ENCODE assay signal across 23 cellular contexts in genomic region chr6:156650896-156651295, GRCh38.
"Had no signal": no experiment of that assay in that cellular context is flagged by ENCODE, and none has a peak within 500 bp of the region (broad histone marks: within the 10 kb centered on the region; RNA-seq: fewer than 3 reads in every experiment).

No MANE protein-coding gene starts in this region.

- H3K36me3 Mint-ChIP-seq: natural killer cell treated with Interleukin-12 subunit alpha and Interleukin-12 subunit beta and Interleukin-15 and Interleukin-18, amount 100 ng/mL, for 72 hours; neural progenitor cell; stimulated activated memory B cell treated with anti-CD40 and anti-IgM and Interleukin-4, amounts not matched to agents 10 μg/mL and 1 μg/mL and 100 μg/mL, for 72 hours had no signal

- DNase-seq: dermis blood vessel endothelial cell; erythroblast; head of caudate nucleus; left colon; left ventricle myocardium superior; mesenchymal stem cell; midbrain; psoas muscle; retina; right lobe of liver; stimulated activated CD4-positive, alpha-beta T cell treated with anti-CD3 and anti-CD28 coated beads, Interleukin-15, amount 100 ng/mL, for 24 hours; stimulated activated CD4-positive, alpha-beta T cell treated with anti-CD3 and anti-CD28 coated beads, Interleukin-1b, Interleukin-23, amount 100 ng/mL, for 48 hours; stimulated activated CD4-positive, alpha-beta T cell treated with anti-CD3 and anti-CD28 coated beads, Interleukin-4, amount 100 ng/mL, for 24 hours; stimulated activated naive CD8-positive, alpha-beta T cell treated with anti-CD3 and anti-CD28 coated beads, Interleukin-15, amount 100 ng/mL, for 72 hours; testis; upper lobe of right lung had no signal

- H3K4me2 ChIP-seq: hepatocyte, neural progenitor cell had no signal

- ATAC-seq: left colon; left ventricle myocardium superior; natural killer cell treated with Interleukin-12 subunit alpha and Interleukin-12 subunit beta and Interleukin-15 and Interleukin-18, amount 100 ng/mL, for 72 hours; psoas muscle; stimulated activated memory B cell treated with anti-CD40 and anti-IgM and Interleukin-4, amounts not matched to agents 10 μg/mL and 1 μg/mL and 100 μg/mL, for 72 hours; stimulated activated naive CD8-positive, alpha-beta T cell treated with anti-CD3 and anti-CD28 coated beads, Interleukin-15, amount 100 ng/mL, for 72 hours had no signal

- H3K4me3 ChIP-seq: hepatocyte, lung, neural progenitor cell, psoas muscle, right lobe of liver, testis, tibial nerve, upper lobe of right lung had no signal

- H3K27ac Mint-ChIP-seq: natural killer cell treated with Interleukin-12 subunit alpha and Interleukin-12 subunit beta and Interleukin-15 and Interleukin-18, amount 100 ng/mL, for 72 hours; neural progenitor cell; stimulated activated memory B cell treated with anti-CD40 and anti-IgM and Interleukin-4, amounts not matched to agents 10 μg/mL and 1 μg/mL and 100 μg/mL, for 72 hours; stimulated activated naive CD8-positive, alpha-beta T cell treated with anti-CD3 and anti-CD28 coated beads, Interleukin-15, amount 100 ng/mL, for 72 hours had no signal

- H3K27me3 Mint-ChIP-seq: stimulated activated memory B cell treated with anti-CD40 and anti-IgM and Interleukin-4, amounts not matched to agents 10 μg/mL and 1 μg/mL and 100 μg/mL, for 72 hours had no signal

- H3K79me2 ChIP-seq: hepatocyte had no signal

- FAIRE-seq: endothelial cell of umbilical vein had no signal

- H3K27me3 ChIP-seq: hepatocyte, neural progenitor cell, right lobe of liver, testis, tibial nerve, upper lobe of right lung had no signal

- H3K9me3 Mint-ChIP-seq: natural killer cell treated with Interleukin-12 subunit alpha and Interleukin-12 subunit beta and Interleukin-15 and Interleukin-18, amount 100 ng/mL, for 72 hours; stimulated activated memory B cell treated with anti-CD40 and anti-IgM and Interleukin-4, amounts not matched to agents 10 μg/mL and 1 μg/mL and 100 μg/mL, for 72 hours; stimulated activated naive CD8-positive, alpha-beta T cell treated with anti-CD3 and anti-CD28 coated beads, Interleukin-15, amount 100 ng/mL, for 72 hours had no signal

- H3K4me3 Mint-ChIP-seq: natural killer cell treated with Interleukin-12 subunit alpha and Interleukin-12 subunit beta and Interleukin-15 and Interleukin-18, amount 100 ng/mL, for 72 hours; neural progenitor cell; stimulated activated memory B cell treated with anti-CD40 and anti-IgM and Interleukin-4, amounts not matched to agents 10 μg/mL and 1 μg/mL and 100 μg/mL, for 72 hours; stimulated activated naive CD8-positive, alpha-beta T cell treated with anti-CD3 and anti-CD28 coated beads, Interleukin-15, amount 100 ng/mL, for 72 hours had no signal

- H3K27ac ChIP-seq: hepatocyte, neural progenitor cell, psoas muscle, right lobe of liver, testis, tibial nerve, upper lobe of right lung had no signal

- H2AFZ ChIP-seq: hepatocyte, neural progenitor cell had no signal

- H3K36me3 ChIP-seq: neural progenitor cell, right lobe of liver, tibial nerve, upper lobe of right lung had no signal

- H3K9ac ChIP-seq: neural progenitor cell had no signal

- H3K9me3 ChIP-seq: psoas muscle, right lobe of liver, testis, upper lobe of right lung had no signal

- H3K4me1 ChIP-seq: psoas muscle, right lobe of liver had no signal
